Comparison of ENCODE assay signal across 9 cellular contexts in genomic region chr17:44417553-44417952, GRCh38. TPM values are rescaled to one million over a fixed set of nuclear protein-coding genes. Genes with fewer than 3 reads are reported as not detected.
DNase-seq lines count a peak whose midpoint lies in the region; ATAC-seq, FAIRE-seq and TF ChIP-seq lines count a peak whose summit lies in the region.
"Had no signal": no experiment of that assay in that cellular context is flagged by ENCODE, and none has a peak within 500 bp of the region (broad histone marks: within the 10 kb centered on the region; RNA-seq: fewer than 3 reads in every experiment).

No MANE protein-coding gene starts in this region.

- H3K36me3 ChIP-seq in HUES48 (ENCODE audit: control insufficient read depth, insufficient read depth, low read length), result peaks cover 47% of the 10 kb centered on the region
- peaks cover 0 to 2% of the 10 kb centered on the region in 2 experiments for H3K36me3 ChIP-seq in endothelial cell of umbilical vein (ENCODE audit: control insufficient read depth in 2 of 2, extremely low read depth in 1 of 2, insufficient read depth in 2 of 2, low read length in 2 of 2)
- peaks cover 18 to 19% of the 10 kb centered on the region in 2 experiments for H3K36me3 ChIP-seq in trophoblast cell (ENCODE audit: control insufficient read depth in 1 of 2, insufficient read depth in 2 of 2, low read length in 2 of 2)

- H3K4me1 ChIP-seq in HUES48 (ENCODE audit: control insufficient read depth, insufficient read depth, low read length), result no peaks in the 10 kb centered on the region
- no peaks in the 10 kb centered on the region for H3K4me1 ChIP-seq in endothelial cell of umbilical vein (ENCODE audit: control insufficient read depth, extremely low read depth, insufficient read depth, low read length)
- no peaks in the 10 kb centered on the region for H3K4me1 ChIP-seq in trophoblast cell (ENCODE audit: control insufficient read depth in 1 of 2, insufficient read depth in 2 of 2, low read length in 2 of 2)

- no peak overlapping the region for H3K4ac ChIP-seq in trophoblast cell (ENCODE audit: low read depth, low read length)

- H2BK120ac ChIP-seq in trophoblast cell (ENCODE audit: insufficient read depth, low read length, poor library complexity), result no peak overlapping the region

- no peaks in the 10 kb centered on the region for H3K79me2 ChIP-seq in endothelial cell of umbilical vein (ENCODE audit: control insufficient read depth, insufficient read depth, low read length)
- no peaks in the 10 kb centered on the region for H3K79me2 ChIP-seq in trophoblast cell (ENCODE audit: control insufficient read depth, insufficient read depth, low read length, poor library complexity)

- peaks cover 5% of the 10 kb centered on the region for H3K4me1 Mint-ChIP-seq in T-helper 17 cell

- no peak for TF ChIP-seq POLR2A in endothelial cell of umbilical vein (IDR thresholded peaks at IDR 0.05; ENCODE audit: low read depth, low read length)

- H2BK5ac ChIP-seq in trophoblast cell (ENCODE audit: low read depth, low read length, poor library complexity), result no peak overlapping the region

- H3K27ac ChIP-seq in HUES48 (ENCODE audit: low read depth, low read length), result peak overlapping the region; percentile 14
- no peak overlapping the region for H3K27ac ChIP-seq in endothelial cell of umbilical vein (ENCODE audit: insufficient read depth, low read depth, low read length)
- no peak overlapping the region for H3K27ac ChIP-seq in trophoblast cell (ENCODE audit: low read depth, low read length)

- H3K79me1 ChIP-seq in trophoblast cell (ENCODE audit: low read length), result no peaks in the 10 kb centered on the region

- H3K27ac Mint-ChIP-seq in T-helper 17 cell, result no peak overlapping the region

- H3K9me1 ChIP-seq in endothelial cell of umbilical vein (replicated peaks; ENCODE audit: control insufficient read depth, extremely low read depth, insufficient read depth, low read length), result no peaks in the 10 kb centered on the region

- H4K20me1 ChIP-seq in endothelial cell of umbilical vein (replicated peaks; ENCODE audit: control insufficient read depth, extremely low read depth, insufficient read depth, low read length), result no peaks in the 10 kb centered on the region

- ATAC-seq in HG03045 (IDR thresholded peaks at IDR 0.05; ENCODE audit: unreplicated experiment) (no peak), T-helper 17 cell (no peak)
- ATAC-seq: left colon had no signal

- TF ChIP-seq CTCF in GM10266 (IDR thresholded peaks at IDR 0.05; ENCODE audit: control insufficient read depth, insufficient read depth, low read depth, missing control alignments) (no peak), endothelial cell of umbilical vein (IDR thresholded peaks at IDR 0.05; ENCODE audit: extremely low read depth in 1 of 2, insufficient read depth in 1 of 2, low read depth in 1 of 2, low read length in 2 of 2) (no peak)

- H2AFZ ChIP-seq in endothelial cell of umbilical vein (ENCODE audit: low read depth, low read length) (no peak overlapping the region), trophoblast cell (ENCODE audit: insufficient read depth, low read length, poor library complexity) (no peak overlapping the region)

- no peak overlapping the region for H3K14ac ChIP-seq in trophoblast cell (ENCODE audit: low read length)

- no peak overlapping the region for H4K12ac ChIP-seq in trophoblast cell (ENCODE audit: low read depth, low read length)

- intact Hi-C loops in endothelial cell of umbilical vein (cut with micrococcal nuclease), result no loop called here

- H3K9me3 ChIP-seq in HUES48 (ENCODE audit: control insufficient read depth, insufficient read depth, low read length), result no peaks in the 10 kb centered on the region
- H3K9me3 ChIP-seq in endothelial cell of umbilical vein (replicated peaks; ENCODE audit: control insufficient read depth, insufficient read depth, low read length), result no peaks in the 10 kb centered on the region
- no peaks in the 10 kb centered on the region for H3K9me3 ChIP-seq in trophoblast cell (ENCODE audit: insufficient read depth, low read depth, low read length)
- no peaks in the 10 kb centered on the region for H3K9me3 ChIP-seq in T-helper 17 cell (ENCODE audit: control insufficient read depth, low read length, poor library complexity, severe bottlenecking)

- H3K23ac ChIP-seq in trophoblast cell (ENCODE audit: low read length), result no peak overlapping the region

- no peak overlapping the region for H2BK12ac ChIP-seq in trophoblast cell (ENCODE audit: low read length)

- H3K9ac ChIP-seq in HUES48 (ENCODE audit: low read depth, low read length) (no peak overlapping the region), endothelial cell of umbilical vein (replicated peaks; ENCODE audit: extremely low read depth, insufficient read depth, low read length) (no peak overlapping the region), trophoblast cell (ENCODE audit: low read length) (no peak overlapping the region)

- H3K18ac ChIP-seq in trophoblast cell (ENCODE audit: low read length), result no peak overlapping the region

- WGBS in trophoblast cell (ENCODE audit: extremely low coverage, insufficient coverage, insufficient read length), result no CpG with 5 or more reads among the region's 2 CpGs

- dilution Hi-C loops in endothelial cell of umbilical vein (cut with MboI; ENCODE audit: extremely low pct_ligation_motif_present, low sequenced_read_pairs), result no loop called here

- CTCF ChIA-PET in endothelial cell of umbilical vein (lab: Charles Lee), result no interaction called here

- H4K91ac ChIP-seq in trophoblast cell (ENCODE audit: low read depth, low read length), result no peak overlapping the region

- no peak overlapping the region for H4K8ac ChIP-seq in trophoblast cell (ENCODE audit: low read depth, low read length)

- H3K27me3 ChIP-seq in HUES48 (ENCODE audit: control insufficient read depth, insufficient read depth, low read length), result no peaks in the 10 kb centered on the region
- no peaks in the 10 kb centered on the region for H3K27me3 ChIP-seq in endothelial cell of umbilical vein (ENCODE audit: control insufficient read depth in 2 of 2, insufficient read depth in 2 of 2, low read length in 2 of 2)
- no peaks in the 10 kb centered on the region for H3K27me3 ChIP-seq in trophoblast cell (ENCODE audit: insufficient read depth, low read length)

- H3K4me2 ChIP-seq in endothelial cell of umbilical vein (ENCODE audit: insufficient read depth, low read length), result no peak overlapping the region
- no peak overlapping the region for H3K4me2 ChIP-seq in trophoblast cell (ENCODE audit: low read length)

- no peaks in the 10 kb centered on the region for H3K27me3 Mint-ChIP-seq in T-helper 17 cell

- no peak overlapping the region for H3K4me3 Mint-ChIP-seq in T-helper 17 cell

- H3K4me3 ChIP-seq in HUES48 (ENCODE audit: low read depth, low read length) (no peak overlapping the region), endothelial cell of umbilical vein (replicated peaks in 1 of 3; ENCODE audit: insufficient read depth in 1 of 3, low read depth in 1 of 3, low read length in 3 of 3) (no peak overlapping the region), trophoblast cell (ENCODE audit: low read depth, low read length) (no peak overlapping the region)

- FAIRE-seq in endothelial cell of umbilical vein (lab: Jason Lieb, UNC), result no peak

- no peak overlapping the region for H2AK5ac ChIP-seq in trophoblast cell (ENCODE audit: low read length)

- POLR2A ChIA-PET in endothelial cell of umbilical vein (lab: Charles Lee), result no interaction called here

- peak; percentile 37 for DNase-seq in GM10266 (ENCODE audit: extremely low spot score)
- peak; percentile 57 for DNase-seq in endothelial cell of umbilical vein (ENCODE audit: low read depth, low spot score)
- peak; percentile 5 to 13 for DNase-seq in trophoblast cell
- DNase-seq in NCI-H1417 (lab: John Stamatoyannopoulos, UW), result no peak
- no peak for DNase-seq in HT-29 (ENCODE audit: low spot score)
- no peak for DNase-seq in T-helper 17 cell
- DNase-seq: left colon had no signal

- no TSS peak for BruUV-seq in endothelial cell of umbilical vein (replicated peaks; lab: Mats Ljungman, UMichigan)

- peaks cover 3% of the 10 kb centered on the region for H3K36me3 Mint-ChIP-seq in T-helper 17 cell (ENCODE audit: low read depth)

TF ChIP-seq in endothelial cell of umbilical vein, 7 proteins besides CTCF, POLR2A, EP300 and RAD21:
- TF ChIP-seq JUN (IDR thresholded peaks at IDR 0.05; ENCODE audit: borderline replicate concordance, insufficient read depth, insufficient read length, low read depth), result peak; percentile 28
- TF ChIP-seq FOS (IDR thresholded peaks at IDR 0.05; ENCODE audit: borderline replicate concordance, insufficient read depth, low read length), result peak; percentile 51
- no peak for TF ChIP-seq MAX (IDR thresholded peaks at IDR 0.05; ENCODE audit: insufficient read depth, insufficient read length)

RNA-seq across cellular contexts. Expression of gene ITGA2B, which starts 28.1 kb away (rescaled TPM):
- 0.48 and 0.82 TPM in 2 replicates for total RNA-seq in endothelial cell of umbilical vein
- 0.26 and 0.29 TPM in 2 replicates for polyA plus RNA-seq in endothelial cell of umbilical vein
- polyA plus RNA-seq in endothelial cell of umbilical vein (2011; cell fraction: cytosol; rRNA removed), result 0.06 and 0.10 TPM in 2 replicates
- polyA plus RNA-seq in endothelial cell of umbilical vein (2011; cell fraction: nucleus; rRNA removed), result 1.4 and 2.1 TPM in 2 replicates
- 0.16 and 0.65 TPM in 2 replicates for polyA plus RNA-seq in endothelial cell of umbilical vein (2012)
- polyA minus RNA-seq in endothelial cell of umbilical vein, result 0.74 and 1.1 TPM in 2 replicates
- not detected for polyA minus RNA-seq in endothelial cell of umbilical vein (2011; cell fraction: cytosol; rRNA and poly(A)+ RNA removed)
- polyA minus RNA-seq in endothelial cell of umbilical vein (2011; cell fraction: nucleus; rRNA and poly(A)+ RNA removed), result 0.72 and 1.8 TPM in 2 replicates
- 0.54 and 0.67 TPM in 2 replicates for polyA plus RNA-seq in trophoblast cell (2013)
- total RNA-seq in HT-29 (2014; rRNA removed; shearing (Covaris generic)), result 0.05 TPM in 1 of 2 replicates, not detected in the other
- 100 to 1,000 TPM in 1 of 2 donors, 1 to 10 TPM in 1; 8.9 to 297 TPM for total RNA-seq in T-helper 17 cell

RNA-seq across cellular contexts. Expression of gene FAM171A2, which starts 53.9 kb away (rescaled TPM):
- total RNA-seq in endothelial cell of umbilical vein (12.0 and 13.4 TPM in 2 replicates), T-helper 17 cell (under 1 TPM; 0.07 to 0.31 TPM)
- polyA plus RNA-seq in endothelial cell of umbilical vein, result 11.3 and 13.0 TPM in 2 replicates
- 4.2 and 6.5 TPM in 2 replicates for polyA plus RNA-seq in endothelial cell of umbilical vein (2011; cell fraction: cytosol; rRNA removed)
- polyA plus RNA-seq in endothelial cell of umbilical vein (2011; cell fraction: nucleus; rRNA removed), result 4.1 and 5.6 TPM in 2 replicates
- polyA plus RNA-seq in endothelial cell of umbilical vein (2012), result 6.2 and 13.0 TPM in 2 replicates
- polyA minus RNA-seq in endothelial cell of umbilical vein, result 6.0 and 6.4 TPM in 2 replicates
- 2.3 TPM for polyA minus RNA-seq in endothelial cell of umbilical vein (2011; cell fraction: cytosol; rRNA and poly(A)+ RNA removed)
- polyA minus RNA-seq in endothelial cell of umbilical vein (2011; cell fraction: nucleus; rRNA and poly(A)+ RNA removed), result 2.4 and 2.5 TPM in 2 replicates
- polyA plus RNA-seq in trophoblast cell (2013), result 8.4 and 8.6 TPM in 2 replicates
- total RNA-seq in HT-29 (2014; rRNA removed; shearing (Covaris generic)), result 2.1 and 3.0 TPM in 2 replicates

Comparison
In these comparisons a context has a peak if more than half of its experiments do, and no peak if none do; other contexts are left out.
1. DNase-seq: peak in GM10266 (single experiment), endothelial cell of umbilical vein (single experiment) and trophoblast cell (2 of 2); none in NCI-H1417 (0 of 3), HT-29 (single experiment) and T-helper 17 cell (0 of 3).